Comparison of ENCODE assay signal across 8 cellular contexts in the genomic region with DNA sequence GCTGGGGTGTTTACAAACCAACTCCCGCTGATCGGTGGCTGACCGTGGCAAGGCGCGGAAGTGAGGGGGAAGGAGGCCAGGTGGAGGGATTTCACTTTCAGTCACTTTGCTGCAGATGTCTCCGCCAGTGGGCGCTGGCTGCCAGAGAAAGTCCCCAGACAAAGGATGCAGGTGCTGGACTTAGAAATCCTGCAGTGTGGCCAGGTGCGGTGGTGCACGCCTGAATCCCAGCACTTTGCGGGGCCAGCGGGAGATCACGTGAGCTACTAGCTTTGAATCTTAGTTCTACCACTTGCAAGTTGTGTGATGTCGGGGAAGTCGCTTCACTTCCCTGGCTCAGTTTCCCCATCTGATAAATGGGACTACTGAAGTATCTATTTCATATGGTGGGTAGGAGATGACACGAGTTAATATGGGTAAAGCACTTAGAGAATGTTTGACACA.
DNase-seq lines count a peak whose midpoint lies in the region; ATAC-seq and TF ChIP-seq lines count a peak whose summit lies in the region.

No MANE protein-coding gene starts in this region.

- peak; percentile 42 for DNase-seq in NT2/D1 (ENCODE audit: low read depth, low spot score)
- DNase-seq in activated naive CD4-positive, alpha-beta T cell treated with anti-CD3 and anti-CD28 coated beads for 36 hours, result peak; percentile 73
- DNase-seq in lower lobe of right lung, result peak; percentile 58
- DNase-seq in thyroid gland, result peak; percentile 41 to 68
- no peak for DNase-seq in AML-193 (lab: John Stamatoyannopoulos, UW)
- DNase-seq in caudate nucleus (lab: John Stamatoyannopoulos, UW), result no peak

- peak overlapping the region; percentile 8 for H3K4me3 Mint-ChIP-seq in activated naive CD4-positive, alpha-beta T cell treated with anti-CD3 and anti-CD28 coated beads for 36 hours

- H3K9me3 ChIP-seq in NT2/D1 (ENCODE audit: insufficient read depth, low read length) (no peaks in the 10 kb centered on the region), lower lobe of right lung (no peaks in the 10 kb centered on the region), thyroid gland (no peaks in the 10 kb centered on the region)

- intact Hi-C loops in activated naive CD4-positive, alpha-beta T cell treated with anti-CD3 and anti-CD28 coated beads for 36 hours (cut with micrococcal nuclease), result loop anchor here (2.0 to 5.0 kb wide), 3 partner anchors 134 to 529 kb away; no protein-coding TSS in a partner anchor
- intact Hi-C loops in lower lobe of right lung (cut with DNase I) (no loop called here), thyroid gland (cut with DNase I) (no loop called here)

- TF ChIP-seq CTCF in lower lobe of right lung (IDR thresholded peaks at IDR 0.05), result peak; percentile 29
- TF ChIP-seq CTCF in thyroid gland (IDR thresholded peaks at IDR 0.05), result peak in 4 of 6 experiments; percentile 15 to 58 (median 52)

- H3K36me3 Mint-ChIP-seq in activated naive CD4-positive, alpha-beta T cell treated with anti-CD3 and anti-CD28 coated beads for 36 hours (ENCODE audit: low read depth), result peaks cover 2% of the 10 kb centered on the region

- H3K9me3 Mint-ChIP-seq in activated naive CD4-positive, alpha-beta T cell treated with anti-CD3 and anti-CD28 coated beads for 36 hours, result no peaks in the 10 kb centered on the region

- 44 to 46% methylated on average over 13 to 15 of the region's 15 CpGs for WGBS in thyroid gland, 2 donors

- H3K27me3 ChIP-seq in NT2/D1 (ENCODE audit: insufficient read depth, insufficient read length), result peaks cover 6% of the 10 kb centered on the region
- H3K27me3 ChIP-seq in lower lobe of right lung (ENCODE audit: low read depth), result no peaks in the 10 kb centered on the region
- no peaks in the 10 kb centered on the region for H3K27me3 ChIP-seq in thyroid gland

- no peaks in the 10 kb centered on the region for H3K36me3 ChIP-seq in NT2/D1 (ENCODE audit: insufficient read depth, insufficient read length, low read length)
- H3K36me3 ChIP-seq in lower lobe of right lung, result no peaks in the 10 kb centered on the region
- H3K36me3 ChIP-seq in thyroid gland, result no peaks in the 10 kb centered on the region

- no peaks in the 10 kb centered on the region for H3K27me3 Mint-ChIP-seq in activated naive CD4-positive, alpha-beta T cell treated with anti-CD3 and anti-CD28 coated beads for 36 hours (ENCODE audit: low read depth)

- peak; percentile 76 for ATAC-seq in GM18870 (IDR thresholded peaks at IDR 0.05; ENCODE audit: unreplicated experiment)
- ATAC-seq in HG02885 (IDR thresholded peaks at IDR 0.05; ENCODE audit: poor library complexity, unreplicated experiment), result peak; percentile 96
- peak in 1 of 2 donors; percentile 54 for ATAC-seq in lower lobe of right lung

- no peak overlapping the region for H3K9ac ChIP-seq in NT2/D1 (ENCODE audit: insufficient read length, low read depth)

- H3K4me1 ChIP-seq in NT2/D1 (ENCODE audit: insufficient read depth, insufficient read length) (peaks cover 9% of the 10 kb centered on the region), lower lobe of right lung (peaks cover 8% of the 10 kb centered on the region), thyroid gland (peaks cover 0 to 11% of the 10 kb centered on the region in 2 donors)

- no peak overlapping the region for H3K27ac ChIP-seq in lower lobe of right lung
- H3K27ac ChIP-seq in thyroid gland, result no peak overlapping the region
- H3K27ac ChIP-seq in caudate nucleus (ENCODE audit: low read depth, low read length), result no peak overlapping the region

- H3K4me3 ChIP-seq in NT2/D1 (ENCODE audit: insufficient read length, low read depth) (peak overlapping the region; percentile 0), lower lobe of right lung (no peak overlapping the region), thyroid gland (replicated peaks in 1 of 3) (no peak overlapping the region)

- no peak overlapping the region for H3K27ac Mint-ChIP-seq in activated naive CD4-positive, alpha-beta T cell treated with anti-CD3 and anti-CD28 coated beads for 36 hours

- peaks cover 12% of the 10 kb centered on the region for H3K4me1 Mint-ChIP-seq in activated naive CD4-positive, alpha-beta T cell treated with anti-CD3 and anti-CD28 coated beads for 36 hours (ENCODE audit: low read depth)

- CTCF ChIA-PET in activated naive CD4-positive, alpha-beta T cell treated with anti-CD3 and anti-CD28 coated beads for 36 hours (lab: Charles Lee), result interaction anchor here (0.6 to 1.1 kb wide), 2 partner anchors 133 to 135 kb away, joined by 3 read pairs; no protein-coding TSS in a partner anchor

- no peak for TF ChIP-seq POLR2A in thyroid gland (IDR thresholded peaks at IDR 0.05)

Comparison
In these comparisons a context has a peak if more than half of its experiments do, and no peak if none do; other contexts are left out.
1. DNase-seq: peak in NT2/D1 (single experiment), activated naive CD4-positive, alpha-beta T cell treated with anti-CD3 and anti-CD28 coated beads for 36 hours (single experiment), lower lobe of right lung (single experiment) and thyroid gland (2 of 2); none in AML-193 (0 of 2) and caudate nucleus (0 of 61).